ENCODE assay signal across 7 cellular contexts in the genomic region with DNA sequence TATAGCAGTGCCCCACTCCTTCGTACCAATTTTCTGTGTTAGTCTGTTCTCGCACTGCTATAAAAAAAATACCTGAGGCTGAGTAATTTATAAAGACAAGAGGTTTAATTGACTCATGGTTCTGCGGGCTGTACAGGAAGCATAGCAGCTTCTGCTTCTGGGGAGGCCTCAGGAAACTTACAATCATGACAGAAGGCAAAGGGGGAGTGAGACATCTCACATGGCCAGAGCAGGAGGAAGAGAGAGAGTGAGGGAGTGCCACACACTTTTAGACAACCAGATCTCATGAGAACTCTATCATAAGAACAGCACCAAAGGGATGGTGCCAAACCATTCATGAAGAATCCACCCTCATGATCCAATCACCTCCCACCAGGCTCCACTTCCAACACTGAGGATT.
DNase-seq lines count a peak whose midpoint lies in the region; ATAC-seq, FAIRE-seq and TF ChIP-seq lines count a peak whose summit lies in the region.
"Not testable (repeated sequence)": the region's sequence is repeated elsewhere in the genome, so short reads cannot be mapped to it uniquely, and the experiment has no call there.

No MANE protein-coding gene starts in this region.

- not testable (repeated sequence) for H3K36me3 ChIP-seq in HUES48 (ENCODE audit: control insufficient read depth, insufficient read depth, low read length); iPS-20b (ENCODE audit: insufficient read depth, low read depth, low read length)

- DNase-seq in GM12891 (ENCODE audit: insufficient read length, low spot score); T-helper 2 cell treated with Interferon-gamma antibody and Interleukin-4, amounts not matched to agents 5 μg/mL and 100 μg/mL, for 36 hours (ENCODE audit: low spot score); activated CD8-positive, alpha-beta T cell treated with anti-CD3 and anti-CD28 coated beads for 36 hours: not testable (repeated sequence)

- not testable (repeated sequence) for H3K27me3 Mint-ChIP-seq in T-helper 2 cell treated with Interferon-gamma antibody and Interleukin-4, amounts not matched to agents 5 μg/mL and 100 μg/mL, for 36 hours (ENCODE audit: low read depth); activated CD8-positive, alpha-beta T cell treated with anti-CD3 and anti-CD28 coated beads for 36 hours; dendritic cell treated with granulocyte-macrophage colony-stimulating factor and Interleukin-4, amounts not matched to agents 40 ng/mL and 50 ng/mL, for 4 days; stimulated activated memory B cell treated with anti-CD40 and anti-IgM and Interleukin-4, amounts not matched to agents 10 μg/mL and 1 μg/mL and 100 μg/mL, for 72 hours

- H3K4me3 ChIP-seq in HUES48 (ENCODE audit: low read depth, low read length): not testable (repeated sequence)
- peak overlapping the region; percentile 42; the same call in 1 of the 2 replicates for H3K4me3 ChIP-seq in iPS-20b (ENCODE audit: low read length)

- not testable (repeated sequence) for TF ChIP-seq CTCF in activated CD8-positive, alpha-beta T cell treated with anti-CD3 and anti-CD28 coated beads for 36 hours (IDR thresholded peaks at IDR 0.05)

- peak overlapping the region; percentile 70 for H3K27ac ChIP-seq in HUES48 (ENCODE audit: low read depth, low read length)
- H3K27ac ChIP-seq in iPS-20b (ENCODE audit: low read length): peak overlapping the region; percentile 65

- H3K9ac ChIP-seq in HUES48 (ENCODE audit: low read depth, low read length) (peak overlapping the region; percentile 35; the same call in 1 of the 2 replicates), iPS-20b (ENCODE audit: low read depth, low read length) (peak overlapping the region; percentile 20; the same call in 1 of the 2 replicates)

- peak overlapping the region; percentile 26 for H3K27ac Mint-ChIP-seq in T-helper 2 cell treated with Interferon-gamma antibody and Interleukin-4, amounts not matched to agents 5 μg/mL and 100 μg/mL, for 36 hours
- peak overlapping the region; percentile 47 for H3K27ac Mint-ChIP-seq in activated CD8-positive, alpha-beta T cell treated with anti-CD3 and anti-CD28 coated beads for 36 hours
- peak overlapping the region; percentile 1 for H3K27ac Mint-ChIP-seq in dendritic cell treated with granulocyte-macrophage colony-stimulating factor and Interleukin-4, amounts not matched to agents 40 ng/mL and 50 ng/mL, for 4 days
- H3K27ac Mint-ChIP-seq in stimulated activated memory B cell treated with anti-CD40 and anti-IgM and Interleukin-4, amounts not matched to agents 10 μg/mL and 1 μg/mL and 100 μg/mL, for 72 hours: peak overlapping the region; percentile 39

- not testable (repeated sequence) for H3K9me3 ChIP-seq in HUES48 (ENCODE audit: control insufficient read depth, insufficient read depth, low read length); iPS-20b (ENCODE audit: insufficient read depth, low read depth, low read length)

- not testable (repeated sequence) for H3K4me1 Mint-ChIP-seq in T-helper 2 cell treated with Interferon-gamma antibody and Interleukin-4, amounts not matched to agents 5 μg/mL and 100 μg/mL, for 36 hours (ENCODE audit: low read depth)
- peaks cover 11% of the 10 kb centered on the region for H3K4me1 Mint-ChIP-seq in activated CD8-positive, alpha-beta T cell treated with anti-CD3 and anti-CD28 coated beads for 36 hours (ENCODE audit: low read depth)
- H3K4me1 Mint-ChIP-seq in dendritic cell treated with granulocyte-macrophage colony-stimulating factor and Interleukin-4, amounts not matched to agents 40 ng/mL and 50 ng/mL, for 4 days (ENCODE audit: low read depth): peaks cover 39% of the 10 kb centered on the region
- H3K4me1 Mint-ChIP-seq in stimulated activated memory B cell treated with anti-CD40 and anti-IgM and Interleukin-4, amounts not matched to agents 10 μg/mL and 1 μg/mL and 100 μg/mL, for 72 hours: peaks cover 15% of the 10 kb centered on the region

- not testable (repeated sequence) for TF ChIP-seq POLR2A in GM12891 (IDR thresholded peaks at IDR 0.05; ENCODE audit: low read depth, low read length)

- H3K4me3 Mint-ChIP-seq in T-helper 2 cell treated with Interferon-gamma antibody and Interleukin-4, amounts not matched to agents 5 μg/mL and 100 μg/mL, for 36 hours; activated CD8-positive, alpha-beta T cell treated with anti-CD3 and anti-CD28 coated beads for 36 hours; dendritic cell treated with granulocyte-macrophage colony-stimulating factor and Interleukin-4, amounts not matched to agents 40 ng/mL and 50 ng/mL, for 4 days: not testable (repeated sequence)
- peak overlapping the region; percentile 5 for H3K4me3 Mint-ChIP-seq in stimulated activated memory B cell treated with anti-CD40 and anti-IgM and Interleukin-4, amounts not matched to agents 10 μg/mL and 1 μg/mL and 100 μg/mL, for 72 hours

- POLR2A ChIA-PET in activated CD8-positive, alpha-beta T cell treated with anti-CD3 and anti-CD28 coated beads for 36 hours (lab: Charles Lee): not testable (repeated sequence)

- H3K27me3 ChIP-seq in HUES48 (ENCODE audit: control insufficient read depth, insufficient read depth, low read length); iPS-20b (ENCODE audit: insufficient read depth, low read length): not testable (repeated sequence)

- ATAC-seq in activated CD8-positive, alpha-beta T cell treated with anti-CD3 and anti-CD28 coated beads for 36 hours; stimulated activated memory B cell treated with anti-CD40 and anti-IgM and Interleukin-4, amounts not matched to agents 10 μg/mL and 1 μg/mL and 100 μg/mL, for 72 hours: not testable (repeated sequence)

- CTCF ChIA-PET in activated CD8-positive, alpha-beta T cell treated with anti-CD3 and anti-CD28 coated beads for 36 hours (lab: Charles Lee): not testable (repeated sequence)

- H3K9me3 Mint-ChIP-seq in T-helper 2 cell treated with Interferon-gamma antibody and Interleukin-4, amounts not matched to agents 5 μg/mL and 100 μg/mL, for 36 hours; activated CD8-positive, alpha-beta T cell treated with anti-CD3 and anti-CD28 coated beads for 36 hours; dendritic cell treated with granulocyte-macrophage colony-stimulating factor and Interleukin-4, amounts not matched to agents 40 ng/mL and 50 ng/mL, for 4 days; stimulated activated memory B cell treated with anti-CD40 and anti-IgM and Interleukin-4, amounts not matched to agents 10 μg/mL and 1 μg/mL and 100 μg/mL, for 72 hours: not testable (repeated sequence)

- H3K36me3 Mint-ChIP-seq in T-helper 2 cell treated with Interferon-gamma antibody and Interleukin-4, amounts not matched to agents 5 μg/mL and 100 μg/mL, for 36 hours (ENCODE audit: low read depth); activated CD8-positive, alpha-beta T cell treated with anti-CD3 and anti-CD28 coated beads for 36 hours (ENCODE audit: low read depth); dendritic cell treated with granulocyte-macrophage colony-stimulating factor and Interleukin-4, amounts not matched to agents 40 ng/mL and 50 ng/mL, for 4 days (ENCODE audit: low read depth); stimulated activated memory B cell treated with anti-CD40 and anti-IgM and Interleukin-4, amounts not matched to agents 10 μg/mL and 1 μg/mL and 100 μg/mL, for 72 hours: not testable (repeated sequence)

- FAIRE-seq in GM12891 (lab: Jason Lieb, UNC): peak; percentile 56

- H3K4me1 ChIP-seq in HUES48 (ENCODE audit: control insufficient read depth, insufficient read depth, low read length): peaks cover 19% of the 10 kb centered on the region
- H3K4me1 ChIP-seq in iPS-20b (ENCODE audit: insufficient read depth, low read length): not testable (repeated sequence)

- intact Hi-C loops in activated CD8-positive, alpha-beta T cell treated with anti-CD3 and anti-CD28 coated beads for 36 hours (cut with micrococcal nuclease): not testable (repeated sequence)
- intact Hi-C loops in dendritic cell treated with granulocyte-macrophage colony-stimulating factor and Interleukin-4, amounts not matched to agents 40 ng/mL and 50 ng/mL, for 4 days (cut with micrococcal nuclease): loop anchor here (10.0 kb wide), 1 partner anchor 63 kb away; no protein-coding TSS in a partner anchor
